ENCODE assay signal across 16 cellular contexts in genomic region chr14:37596790-37597189, GRCh38. TPM values are rescaled to one million over a fixed set of nuclear protein-coding genes. Genes with fewer than 3 reads are reported as not detected.
DNase-seq lines count a peak whose midpoint lies in the region; ATAC-seq, FAIRE-seq and TF ChIP-seq lines count a peak whose summit lies in the region.
"Had no signal": no experiment of that assay in that cellular context is flagged by ENCODE, and none has a peak within 500 bp of the region (broad histone marks: within the 10 kb centered on the region; RNA-seq: fewer than 3 reads in every experiment).

No MANE protein-coding gene starts in this region.

- H3K4me2 ChIP-seq in A549: peak overlapping the region; percentile 95

- DNase-seq in A549 (ENCODE audit: low read depth in 1 of 2, low spot score in 1 of 2) (no peak), Caco-2 (no peak), NCI-H748 (lab: John Stamatoyannopoulos, UW; ENCODE audit: unreplicated experiment) (peak; percentile 50), right lobe of liver (no peak), NCI-H446 treated with DMSO at 0.1 percent for 48 hours (lab: John Stamatoyannopoulos, UW) (no peak), KG1 (lab: John Stamatoyannopoulos, UW) (no peak), putamen (ENCODE audit: low spot score) (no peak)
- DNase-seq: activated CD4-positive, alpha-beta memory T cell treated with anti-CD3 and anti-CD28 coated beads, Interleukin-2, amount 10 ng/mL, durations not matched to agents 7 days and 5 days; stimulated activated CD8-positive, alpha-beta memory T cell treated with anti-CD3 and anti-CD28 coated beads, Interleukin-4, amount 100 ng/mL, for 48 hours; tibial artery had no signal

- H3K36me3 Mint-ChIP-seq in Caco-2 (ENCODE audit: insufficient read depth, unreplicated experiment): peaks cover 64% of the 10 kb centered on the region

- WGBS in A549 (ENCODE audit: missing lambda C conversion rate): 54% methylated on average over 2 of the region's 2 CpGs
- WGBS in right lobe of liver (ENCODE audit: insufficient coverage, low coverage, low lambda C conversion rate, missing lambda C conversion rate): 28% methylated on average over 2 of the region's 2 CpGs

- H3K9me3 ChIP-seq in A549 (no peaks in the 10 kb centered on the region), Caco-2 (no peaks in the 10 kb centered on the region), right lobe of liver (no peaks in the 10 kb centered on the region)
- H3K9me3 ChIP-seq: BE2C, tibial artery had no signal

- H3K27ac Mint-ChIP-seq in Caco-2 (ENCODE audit: unreplicated experiment): peak overlapping the region; percentile 99
- H3K27ac Mint-ChIP-seq: activated T-helper 17 cell treated with anti-CD3 and anti-CD28 coated beads, Interleukin-2, amount 50 U/mL, for 72 hours had no signal

- no peak for ATAC-seq in A549
- ATAC-seq in right lobe of liver: no peak
- ATAC-seq in GM18517 (IDR thresholded peaks at IDR 0.05; ENCODE audit: unreplicated experiment): no peak

- no TSS peak for BruUV-seq in Caco-2 (replicated peaks; lab: Mats Ljungman, UMichigan)

- CTCF ChIA-PET in A549 (lab: Yijun Ruan, JAX) (interaction anchor here (2.0 to 2.4 kb wide), 2 partner anchors 351 to 367 kb away, joined by 5 to 15 read pairs; no protein-coding TSS in a partner anchor), Caco-2 (lab: Charles Lee) (interaction anchor here (1.8 kb wide), 1 partner anchor 278 kb away, joined by 6 read pairs; no protein-coding TSS in a partner anchor)

- TF ChIP-seq EP300 in A549 (IDR thresholded peaks at IDR 0.05): no peak

- peak overlapping the region; percentile 9; the same call in 1 of the 3 replicates for H3K4me3 ChIP-seq in A549
- H3K4me3 ChIP-seq in Caco-2 (ENCODE audit: low read depth, low read length): peak overlapping the region; percentile 92
- H3K4me3 ChIP-seq in right lobe of liver: peak overlapping the region in 1 of 3 donors; percentile 65
- H3K4me3 ChIP-seq: tibial artery had no signal

- H3K27me3 ChIP-seq in Caco-2 (replicated peaks; ENCODE audit: control insufficient read depth, insufficient read depth, low read length) (no peaks in the 10 kb centered on the region), right lobe of liver (no peaks in the 10 kb centered on the region)

- TF ChIP-seq POLR2A in A549 (IDR thresholded peaks at IDR 0.05; ENCODE audit: low read length): no peak
- no peak for TF ChIP-seq POLR2A in right lobe of liver (IDR thresholded peaks at IDR 0.05)

- H3K27me3 Mint-ChIP-seq in Caco-2 (ENCODE audit: insufficient read depth, unreplicated experiment): no peaks in the 10 kb centered on the region

- intact Hi-C loops in Caco-2 (cut with micrococcal nuclease; ENCODE audit: unreplicated experiment) (loop anchor here (5.0 kb wide), 1 partner anchor 824 kb away; no protein-coding TSS in a partner anchor), right lobe of liver (cut with DNase I) (no loop called here)

- peak overlapping the region in 1 of 2 experiments; percentile 90; a peak in 2 of 6 replicates for H3K27ac ChIP-seq in A549
- H3K27ac ChIP-seq in right lobe of liver: peak overlapping the region in 2 of 3 donors; percentile 91 to 97
- H3K27ac ChIP-seq: tibial artery had no signal

- FAIRE-seq in A549 (lab: Jason Lieb, UNC): no peak
- FAIRE-seq: astrocyte had no signal

- no peak for TF ChIP-seq CTCF in A549 (IDR thresholded peaks at IDR 0.05)
- no peak for TF ChIP-seq CTCF in Caco-2 (IDR thresholded peaks at IDR 0.05; ENCODE audit: insufficient read depth in 1 of 2, low read depth in 1 of 2, low read length in 1 of 2, severe bottlenecking in 1 of 2, unreplicated experiment in 1 of 2)
- no peak for TF ChIP-seq CTCF in right lobe of liver (IDR thresholded peaks at IDR 0.05)

- peaks cover 17% of the 10 kb centered on the region for H3K4me1 ChIP-seq in A549
- H3K4me1 ChIP-seq in Caco-2: peaks cover 12% of the 10 kb centered on the region
- H3K4me1 ChIP-seq in right lobe of liver: peaks cover 0 to 23% (median 10%) of the 10 kb centered on the region in 4 donors
- H3K4me1 ChIP-seq: BE2C had no signal

- peaks cover 5% of the 10 kb centered on the region for H3K4me1 Mint-ChIP-seq in Caco-2 (ENCODE audit: low read depth, unreplicated experiment)

- H3K9me3 Mint-ChIP-seq in Caco-2 (ENCODE audit: unreplicated experiment): no peaks in the 10 kb centered on the region

- H3K36me3 ChIP-seq in Caco-2 (ENCODE audit: control insufficient read depth, insufficient read depth, low read length): peaks cover 13% of the 10 kb centered on the region
- H3K36me3 ChIP-seq in right lobe of liver: no peaks in the 10 kb centered on the region
- H3K36me3 ChIP-seq: BE2C, tibial artery had no signal

- no peak for TF ChIP-seq RAD21 in A549 (conservative IDR thresholded peaks at IDR 0.05 in 1 of 2, IDR thresholded peaks at IDR 0.05 in 1 of 2)

- H3K4me3 Mint-ChIP-seq in Caco-2 (ENCODE audit: unreplicated experiment): peak overlapping the region; percentile 84
- H3K4me3 Mint-ChIP-seq: activated CD4-positive, alpha-beta memory T cell treated with anti-CD3 and anti-CD28 coated beads, Interleukin-2, amount 10 ng/mL, durations not matched to agents 7 days and 5 days had no signal

- POLR2A ChIA-PET in A549 (lab: Yijun Ruan, JAX) (no interaction called here), Caco-2 (lab: Charles Lee) (interaction anchor here (0.7 kb wide), 1 partner anchor 12 kb away, joined by 3 read pairs; no protein-coding TSS in a partner anchor)

TF ChIP-seq in A549, 52 proteins besides CTCF, POLR2A, EP300 and RAD21:
- TF ChIP-seq ESRRA (IDR thresholded peaks at IDR 0.05; ENCODE audit: borderline replicate concordance, low read length) (no peak), HEYL (CRISPR knock-in tag; IDR thresholded peaks at IDR 0.05) (no peak), EHF (CRISPR knock-in tag; IDR thresholded peaks at IDR 0.05) (no peak), KDM1A (IDR thresholded peaks at IDR 0.05; ENCODE audit: low read depth) (no peak), CBX8 (IDR thresholded peaks at IDR 0.05) (no peak), GATA3 (IDR thresholded peaks at IDR 0.05; ENCODE audit: borderline replicate concordance) (no peak), HOXB5 (CRISPR knock-in tag; IDR thresholded peaks at IDR 0.05) (no peak), EHMT2 (IDR thresholded peaks at IDR 0.05; ENCODE audit: low read depth) (no peak), ZFP36 (IDR thresholded peaks at IDR 0.05; ENCODE audit: borderline replicate concordance, partially characterized antibody) (no peak), PBX3 (IDR thresholded peaks at IDR 0.05) (no peak), RARB (CRISPR knock-in tag; IDR thresholded peaks at IDR 0.05) (no peak), KDM5A (IDR thresholded peaks at IDR 0.05) (no peak), RCOR1 (IDR thresholded peaks at IDR 0.05; ENCODE audit: low read depth, low read length) (no peak), USF2 (IDR thresholded peaks at IDR 0.05) (no peak)
- TF ChIP-seq, protein P1, sequence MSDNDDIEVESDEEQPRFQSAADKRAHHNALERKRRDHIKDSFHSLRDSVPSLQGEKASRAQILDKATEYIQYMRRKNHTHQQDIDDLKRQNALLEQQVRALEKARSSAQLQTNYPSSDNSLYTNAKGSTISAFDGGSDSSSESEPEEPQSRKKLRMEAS (IDR thresholded peaks at IDR 0.05): no peak
- TF ChIP-seq, protein P2, sequence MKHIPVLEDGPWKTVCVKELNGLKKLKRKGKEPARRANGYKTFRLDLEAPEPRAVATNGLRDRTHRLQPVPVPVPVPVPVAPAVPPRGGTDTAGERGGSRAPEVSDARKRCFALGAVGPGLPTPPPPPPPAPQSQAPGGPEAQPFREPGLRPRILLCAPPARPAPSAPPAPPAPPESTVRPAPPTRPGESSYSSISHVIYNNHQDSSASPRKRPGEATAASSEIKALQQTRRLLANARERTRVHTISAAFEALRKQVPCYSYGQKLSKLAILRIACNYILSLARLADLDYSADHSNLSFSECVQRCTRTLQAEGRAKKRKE (CRISPR knock-in tag; IDR thresholded peaks at IDR 0.05; ENCODE audit: low read depth): no peak

RNA-seq across cellular contexts. Expression of gene TTC6, which starts 1.4 kb away (rescaled TPM):
- polyA plus RNA-seq in A549 (2011; rRNA removed): 0.79 and 1.7 TPM in 2 replicates
- 0.18 and 0.22 TPM in 2 replicates for polyA plus RNA-seq in A549 (2012; cell fraction: cytosol; rRNA removed)
- 0.53 and 1.3 TPM in 2 replicates for polyA plus RNA-seq in A549 (2012; cell fraction: nucleus; rRNA removed)
- 0.21 to 0.41 TPM (median 0.34 TPM) in 3 replicates for polyA plus RNA-seq in A549 (2017; fragmentation: RNase III; extraction: RNeasy Plus Mini Kit Qiagen cat#74134 plus additional on column Dnase treatment)
- polyA minus RNA-seq in A549 (2011; rRNA and poly(A)+ RNA removed): 1.3 and 1.8 TPM in 2 replicates
- total RNA-seq in Caco-2 (2022): 19.4 and 25.1 TPM in 2 replicates
- 10 to 100 TPM in 1 of 6 experiments, 1 to 10 TPM in 5; 3.7 to 10.4 (median 4.6) TPM for total RNA-seq in right lobe of liver
- total RNA-seq: activated CD4-positive, alpha-beta memory T cell treated with anti-CD3 and anti-CD28 coated beads, Interleukin-2, amount 10 ng/mL, durations not matched to agents 7 days and 5 days; activated T-helper 17 cell treated with anti-CD3 and anti-CD28 coated beads, Interleukin-2, amount 50 U/mL, for 72 hours; astrocyte; right cardiac atrium had no signal
- polyA plus RNA-seq: right cardiac atrium had no signal

RNA-seq across cellular contexts. Expression of gene FOXA1, which starts 1.7 kb away (rescaled TPM):
- polyA plus RNA-seq in A549 (2011; rRNA removed) (17.9 and 18.1 TPM in 2 replicates), A549 (2017; fragmentation: RNase III; extraction: RNeasy Plus Mini Kit Qiagen cat#74134 plus additional on column Dnase treatment) (5.5 to 5.9 TPM (median 5.8 TPM) in 3 replicates)
- 11.1 and 15.1 TPM in 2 replicates for polyA plus RNA-seq in A549 (2012; cell fraction: cytosol; rRNA removed)
- 14.2 and 22.2 TPM in 2 replicates for polyA plus RNA-seq in A549 (2012; cell fraction: nucleus; rRNA removed)
- polyA minus RNA-seq in A549 (2011; rRNA and poly(A)+ RNA removed): 15.5 and 16.1 TPM in 2 replicates
- total RNA-seq in Caco-2 (2022) (271 and 291 TPM in 2 replicates), right lobe of liver (10 to 100 TPM; 29.8 to 35.5 (median 32.5) TPM)
- total RNA-seq: activated CD4-positive, alpha-beta memory T cell treated with anti-CD3 and anti-CD28 coated beads, Interleukin-2, amount 10 ng/mL, durations not matched to agents 7 days and 5 days; dermis microvascular lymphatic vessel endothelial cell; right cardiac atrium had no signal
- polyA plus RNA-seq: right cardiac atrium had no signal
